ENCODE assay signal across 13 cellular contexts in genomic region chr16:54135361-54136275, GRCh38.
DNase-seq lines count a peak whose midpoint lies in the region; ATAC-seq and TF ChIP-seq lines count a peak whose summit lies in the region.
"Had no signal": no experiment of that assay in that cellular context is flagged by ENCODE, and none has a peak within 500 bp of the region (broad histone marks: within the 10 kb centered on the region; RNA-seq: fewer than 3 reads in every experiment).

No MANE protein-coding gene starts in this region.

- no peak overlapping the region for H3K56ac ChIP-seq in IMR-90 (ENCODE audit: extremely low read depth, insufficient read depth, low read length)

- H2AFZ ChIP-seq in IMR-90 (replicated peaks; ENCODE audit: low read length, poor library complexity), result peak overlapping the region; percentile 56

- H3K27ac ChIP-seq in IMR-90 (ENCODE audit: insufficient read depth, low read length) (no peak overlapping the region), aorta (ENCODE audit: low read depth in 1 of 2, low read length in 2 of 2) (no peak overlapping the region)
- H3K27ac ChIP-seq: adrenal gland, skin epidermis, upper lobe of right lung had no signal

- H2BK5ac ChIP-seq in IMR-90 (ENCODE audit: low read depth, low read length, poor library complexity, severe bottlenecking), result peak overlapping the region; percentile 79

- H3K27me3 ChIP-seq in IMR-90 (ENCODE audit: control insufficient read depth, insufficient read depth, low read length) (peaks cover 5% of the 10 kb centered on the region; the same call in 1 of the 2 replicates), aorta (ENCODE audit: control insufficient read depth in 1 of 2, insufficient read depth in 2 of 2, low read length in 1 of 2) (no peaks in the 10 kb centered on the region)
- H3K27me3 ChIP-seq: adrenal gland, upper lobe of right lung had no signal

- peaks cover 5% of the 10 kb centered on the region for H3K27me3 Mint-ChIP-seq in WTC11 (ENCODE audit: low read depth)

- no peak overlapping the region for H3K27ac Mint-ChIP-seq in WTC11
- H3K27ac Mint-ChIP-seq: natural killer cell had no signal

- no peak overlapping the region for H2BK120ac ChIP-seq in IMR-90 (ENCODE audit: low read depth, low read length)

- TF ChIP-seq CTCF in IMR-90 (conservative IDR thresholded peaks at IDR 0.05; ENCODE audit: low read depth, low read length) (no peak), WTC11 (IDR thresholded peaks at IDR 0.05) (no peak)

- no peaks in the 10 kb centered on the region for H3K79me1 ChIP-seq in IMR-90 (ENCODE audit: low read depth in 1 of 2, low read length in 2 of 2)

- H3K36me3 ChIP-seq in IMR-90 (ENCODE audit: control insufficient read depth, insufficient read depth, low read length), result no peaks in the 10 kb centered on the region
- H3K36me3 ChIP-seq in aorta (ENCODE audit: control insufficient read depth in 1 of 2, insufficient read depth in 2 of 2, low read length in 1 of 2), result no peaks in the 10 kb centered on the region
- H3K36me3 ChIP-seq: adrenal gland, upper lobe of right lung had no signal

- H3K18ac ChIP-seq in IMR-90 (ENCODE audit: low read depth, low read length), result no peak overlapping the region

- peaks cover 3% of the 10 kb centered on the region; the same call in 1 of the 2 replicates for H3K9me1 ChIP-seq in IMR-90 (ENCODE audit: insufficient read depth, low read length)

- CTCF ChIA-PET in IMR-90 (lab: Yijun Ruan, JAX), result no interaction called here
- CTCF ChIA-PET in WTC11 (lab: Charles Lee), result interaction anchor here (0.7 kb wide), 1 partner anchor 11 kb away, joined by 3 read pairs; no protein-coding TSS in a partner anchor

- peak overlapping the region; percentile 29; the same call in 1 of the 2 replicates for H3K4me2 ChIP-seq in IMR-90 (ENCODE audit: low read depth, low read length)

- no peak overlapping the region for H2BK15ac ChIP-seq in IMR-90 (ENCODE audit: low read depth, low read length)

- no peak for TF ChIP-seq POLR2A in IMR-90 (IDR thresholded peaks at IDR 0.05; ENCODE audit: low read depth, low read length)

- H3K9me3 ChIP-seq in IMR-90 (ENCODE audit: control insufficient read depth, insufficient read depth, low read length) (no peaks in the 10 kb centered on the region; the same call in 1 of the 2 replicates), aorta (ENCODE audit: control insufficient read depth, low read length) (no peaks in the 10 kb centered on the region)
- H3K9me3 ChIP-seq: adrenal gland, upper lobe of right lung had no signal

- WGBS in IMR-90 (ENCODE audit: extremely low coverage in 2 of 2, insufficient read length in 1 of 2), 2 experiments, result 100% methylated on average over 1 of the region's 5 CpGs; no CpG with 5 or more reads in 1 of the 2 experiments
- 75 to 85% methylated on average over 5 of the region's 5 CpGs for WGBS in aorta, 2 donors

- no peak overlapping the region for H3K4ac ChIP-seq in IMR-90 (ENCODE audit: low read depth, low read length)

- H3K9ac ChIP-seq in IMR-90 (ENCODE audit: low read depth, low read length), result no peak overlapping the region; the same call in 1 of the 2 replicates

- POLR2A ChIA-PET in IMR-90 (lab: Charles Lee; ENCODE audit: unreplicated experiment) (no interaction called here), WTC11 (lab: Charles Lee) (no interaction called here)

- H4K20me1 ChIP-seq in IMR-90 (ENCODE audit: insufficient read depth, low read length), result no peaks in the 10 kb centered on the region

- peaks cover 38% of the 10 kb centered on the region for H3K9me3 Mint-ChIP-seq in WTC11

- H3K4me3 Mint-ChIP-seq in WTC11, result no peak overlapping the region
- H3K4me3 Mint-ChIP-seq: natural killer cell had no signal

- H2AK9ac ChIP-seq in IMR-90 (replicated peaks; ENCODE audit: low read depth, low read length, poor library complexity), result no peak overlapping the region

- H3K4me1 ChIP-seq in IMR-90 (ENCODE audit: control insufficient read depth, insufficient read depth, low read length) (peaks cover 6% of the 10 kb centered on the region; the same call in 1 of the 2 replicates), aorta (ENCODE audit: control insufficient read depth in 1 of 2, insufficient read depth in 2 of 2, low read length in 2 of 2) (no peaks in the 10 kb centered on the region)
- H3K4me1 ChIP-seq: adrenal gland, upper lobe of right lung had no signal

- dilution Hi-C loops in IMR-90 (cut with HindIII; ENCODE audit: low sequenced_read_pairs, unreplicated experiment), result no loop called here

- DNase-seq in AG08396 (ENCODE audit: low spot score) (peak; percentile 36), IMR-90 (peak; percentile 68), amniotic epithelial cell (ENCODE audit: low read depth) (peak; percentile 86), glomerular endothelial cell (ENCODE audit: extremely low read depth, low read depth, low spot score) (peak; percentile 33), mesenteric fat pad (ENCODE audit: low spot score) (no peak), aorta (no peak), WTC11 (ENCODE audit: low spot score) (no peak), COLO668 (lab: John Stamatoyannopoulos, UW; ENCODE audit: unreplicated experiment) (no peak)
- DNase-seq: C1 segment of cervical spinal cord, natural killer cell, upper lobe of right lung had no signal

- in situ Hi-C loops in IMR-90 (cut with MboI; ENCODE audit: low sequenced_read_pairs), result no loop called here

- TF ChIP-seq RAD21 in IMR-90 (IDR thresholded peaks at IDR 0.05; ENCODE audit: low read length), result no peak

- peak overlapping the region; percentile 61 for H3K14ac ChIP-seq in IMR-90 (replicated peaks; ENCODE audit: low read depth, low read length)

- H4K8ac ChIP-seq in IMR-90 (ENCODE audit: low read depth in 2 of 2, low read length in 2 of 2), result 0 out of 4 replicates have a peak overlapping the region, but pooled peaks of 1 of the 2 experiments have one; percentile 58

- no peak overlapping the region for H2AK5ac ChIP-seq in IMR-90 (ENCODE audit: low read depth, low read length)

- peaks cover 14% of the 10 kb centered on the region for H3K4me1 Mint-ChIP-seq in WTC11
- H3K4me1 Mint-ChIP-seq: natural killer cell had no signal

- ATAC-seq in IMR-90 (ENCODE audit: low read depth) (peak; percentile 49; the same call in 1 of the 2 replicates), aorta (ENCODE audit: low FRiP score) (no peak), WTC11 (no peak)
- ATAC-seq: natural killer cell, upper lobe of right lung had no signal

- BruUV-seq in IMR-90 (replicated peaks; lab: Mats Ljungman, UMichigan), result no TSS peak

- no peaks in the 10 kb centered on the region; the same call in 1 of the 2 replicates for H3K36me3 Mint-ChIP-seq in WTC11
- H3K36me3 Mint-ChIP-seq: natural killer cell had no signal

- H2BK20ac ChIP-seq in IMR-90 (ENCODE audit: low read depth, low read length), result no peak overlapping the region

- no peak overlapping the region for H4K91ac ChIP-seq in IMR-90 (ENCODE audit: insufficient read depth, low read depth, low read length)

- intact Hi-C loops in IMR-90 (cut with micrococcal nuclease), result no loop called here
- intact Hi-C loops in aorta (cut with DNase I), result no loop called here

- H4K5ac ChIP-seq in IMR-90 (ENCODE audit: low read depth, low read length), result peak overlapping the region; percentile 32; the same call in 1 of the 2 replicates

- no peak overlapping the region; the same call in 1 of the 2 replicates for H3K23ac ChIP-seq in IMR-90 (ENCODE audit: low read depth, low read length)

- H3K4me3 ChIP-seq in IMR-90 (ENCODE audit: insufficient read depth, low read depth, low read length), result no peak overlapping the region
- no peak overlapping the region for H3K4me3 ChIP-seq in aorta (ENCODE audit: low read length in 2 of 2)
- H3K4me3 ChIP-seq: adrenal gland, skin epidermis, upper lobe of right lung had no signal

TF ChIP-seq in IMR-90, 13 proteins besides CTCF, POLR2A, EP300 and RAD21 (continues in another document):
- no peak for TF ChIP-seq RCOR1 (IDR thresholded peaks at IDR 0.05; ENCODE audit: insufficient replicate concordance, low read length)
- no peak for TF ChIP-seq RFX5 (IDR thresholded peaks at IDR 0.05; ENCODE audit: low read depth, low read length)
- TF ChIP-seq ELK1 (IDR thresholded peaks at IDR 0.05; ENCODE audit: borderline replicate concordance, low read depth, low read length), result no peak
- TF ChIP-seq SMC3 (IDR thresholded peaks at IDR 0.05; ENCODE audit: low read depth, low read length), result no peak
- TF ChIP-seq MAZ (IDR thresholded peaks at IDR 0.05; ENCODE audit: borderline replicate concordance, low read depth, low read length), result no peak
- TF ChIP-seq MAFK (IDR thresholded peaks at IDR 0.05; ENCODE audit: low read depth, low read length), result no peak
- TF ChIP-seq CHD1 (IDR thresholded peaks at IDR 0.05; ENCODE audit: low read depth, low read length), result no peak
- TF ChIP-seq BHLHE40 (IDR thresholded peaks at IDR 0.05; ENCODE audit: low read depth, low read length), result no peak

TF ChIP-seq in WTC11, 78 proteins besides CTCF, POLR2A, EP300 and RAD21 (continues in another document):
- TF ChIP-seq NR3C1 (CRISPR knock-in tag; conservative IDR thresholded peaks at IDR 0.05; ENCODE audit: low read depth), result no peak
- TF ChIP-seq NFYB (CRISPR knock-in tag; conservative IDR thresholded peaks at IDR 0.05; ENCODE audit: low read depth), result no peak
- no peak for TF ChIP-seq USF2 (CRISPR knock-in tag; IDR thresholded peaks at IDR 0.05)
- TF ChIP-seq FOXP4 (CRISPR knock-in tag; IDR thresholded peaks at IDR 0.05), result no peak

Comparison
In these comparisons a context has a peak if more than half of its experiments do, and no peak if none do; other contexts are left out.
1. DNase-seq: peak in AG08396 (single experiment), IMR-90 (single experiment), amniotic epithelial cell (single experiment) and glomerular endothelial cell (single experiment); none in mesenteric fat pad (single experiment), aorta (0 of 2), WTC11 (single experiment) and COLO668 (single experiment).